Comparison of ENCODE assay signal across 8 cellular contexts in genomic region chr5:77491783-77492652, GRCh38. TPM values are rescaled to one million over a fixed set of nuclear protein-coding genes. Genes with fewer than 3 reads are reported as not detected.
A peak's percentile ranks its signal among the peaks of the same experiment; 100 is the strongest.
DNase-seq lines count a peak whose midpoint lies in the region; ATAC-seq and TF ChIP-seq lines count a peak whose summit lies in the region.

TSS of gene WDR41 (minus strand) at chr5:77492316. CDS start at chr5:77492220, 96 bp downstream.

- no peaks in the 10 kb centered on the region for H3K36me3 ChIP-seq in CD4-positive, alpha-beta memory T cell (ENCODE audit: insufficient read depth, low read length)
- H3K36me3 ChIP-seq in duodenal mucosa (ENCODE audit: control insufficient read depth in 1 of 2, insufficient read depth in 2 of 2, low read length in 2 of 2), result peaks cover 0 to 6% of the 10 kb centered on the region in 2 donors

- intact Hi-C loops in CD4-positive, alpha-beta memory T cell (cut with micrococcal nuclease), result loop anchor here (1.0 to 5.0 kb wide), 7 partner anchors 285 to 870 kb away; partner anchors contain the start of genes AGGF1, AP3B1, SCAMP1 and TBCA
- intact Hi-C loops in activated CD4-positive, alpha-beta memory T cell treated with anti-CD3 and anti-CD28 coated beads for 36 hours (cut with micrococcal nuclease), result loop anchor here (1.0 to 10.0 kb wide), 5 partner anchors 115 to 803 kb away; partner anchors contain the start of gene AP3B1
- intact Hi-C loops in lower leg skin (cut with DNase I; ENCODE audit: low total_unique reads), result loop anchor here (10.0 kb wide), 2 partner anchors 347 to 417 kb away; no protein-coding TSS in a partner anchor

- H3K27me3 ChIP-seq in CD4-positive, alpha-beta memory T cell (ENCODE audit: insufficient read depth, low read length), result no peaks in the 10 kb centered on the region
- H3K27me3 ChIP-seq in duodenal mucosa (ENCODE audit: control insufficient read depth in 1 of 2, insufficient read depth in 2 of 2, low read length in 2 of 2), result peaks cover 0 to 5% of the 10 kb centered on the region in 2 donors

- POLR2A ChIA-PET in CD4-positive, alpha-beta memory T cell (lab: Charles Lee; ENCODE audit: partially characterized antibody), result interaction anchor here (0.6 to 2.0 kb wide), 7 partner anchors 9 to 869 kb away, joined by 3 to 12 read pairs (median 8); partner anchors contain the start of genes AGGF1, AP3B1 and SCAMP1
- POLR2A ChIA-PET in activated CD4-positive, alpha-beta memory T cell treated with anti-CD3 and anti-CD28 coated beads for 36 hours (lab: Charles Lee), result interaction anchor here (0.6 to 1.8 kb wide), 4 partner anchors 112 to 803 kb away, joined by 3 to 7 read pairs (median 4); partner anchors contain the start of gene AP3B1

- no peaks in the 10 kb centered on the region for H3K9me3 Mint-ChIP-seq in CD4-positive, alpha-beta memory T cell
- no peaks in the 10 kb centered on the region for H3K9me3 Mint-ChIP-seq in activated CD4-positive, alpha-beta memory T cell treated with anti-CD3 and anti-CD28 coated beads for 36 hours

- CTCF ChIA-PET in CD4-positive, alpha-beta memory T cell (lab: Charles Lee; ENCODE audit: partially characterized antibody), result interaction anchor here (0.8 to 2.9 kb wide), 32 partner anchors 9 to 803 kb away, joined by 3 to 46 read pairs (median 4); partner anchors contain the start of gene AGGF1
- CTCF ChIA-PET in activated CD4-positive, alpha-beta memory T cell treated with anti-CD3 and anti-CD28 coated beads for 36 hours (lab: Charles Lee), result interaction anchor here (0.7 to 3.6 kb wide), 28 partner anchors 9 to 808 kb away, joined by 3 to 65 read pairs (median 3); partner anchors contain the start of gene AGGF1

- no peaks in the 10 kb centered on the region for H3K9me3 ChIP-seq in CD4-positive, alpha-beta memory T cell (ENCODE audit: control insufficient read depth in 1 of 2, low read length in 2 of 2)
- no peaks in the 10 kb centered on the region for H3K9me3 ChIP-seq in duodenal mucosa (ENCODE audit: control insufficient read depth in 1 of 2, low read length in 2 of 2)

- peak within 1 kb of the TSS; percentile 65 to 94 (median 91) for H3K27ac Mint-ChIP-seq in CD4-positive, alpha-beta memory T cell
- peak within 1 kb of the TSS; percentile 86 for H3K27ac Mint-ChIP-seq in activated CD4-positive, alpha-beta memory T cell treated with anti-CD3 and anti-CD28 coated beads for 36 hours

- peak within 1 kb of the TSS; percentile 57 to 91 for H3K4me3 ChIP-seq in CD4-positive, alpha-beta memory T cell (ENCODE audit: low read length in 2 of 2)
- H3K4me3 ChIP-seq in duodenal mucosa (ENCODE audit: low read depth in 1 of 2, low read length in 2 of 2) (peak within 1 kb of the TSS; percentile 84 to 91), lower leg skin (ENCODE audit: low read depth, poor library complexity, severe bottlenecking) (peak within 1 kb of the TSS; percentile 84)

- ATAC-seq in GM19397 (IDR thresholded peaks at IDR 0.05; ENCODE audit: unreplicated experiment), result peak; percentile 92
- peak; percentile 90 for ATAC-seq in HG03571 (IDR thresholded peaks at IDR 0.05; ENCODE audit: unreplicated experiment)

- peak within 1 kb of the TSS; percentile 85 to 95 (median 91) for H3K4me3 Mint-ChIP-seq in CD4-positive, alpha-beta memory T cell
- peak within 1 kb of the TSS; percentile 76 for H3K4me3 Mint-ChIP-seq in activated CD4-positive, alpha-beta memory T cell treated with anti-CD3 and anti-CD28 coated beads for 36 hours

- H3K27ac ChIP-seq in CD4-positive, alpha-beta memory T cell (ENCODE audit: low read depth, low read length), result peak within 1 kb of the TSS; percentile 64
- peak within 1 kb of the TSS; percentile 92 for H3K27ac ChIP-seq in duodenal mucosa (ENCODE audit: low read depth, low read length)

- peak in 1 of 3 donors; percentile 42 for TF ChIP-seq CTCF in lower leg skin (IDR thresholded peaks at IDR 0.05)

- peaks cover 0 to 3% of the 10 kb centered on the region in 2 donors for H3K36me3 Mint-ChIP-seq in CD4-positive, alpha-beta memory T cell
- no peaks in the 10 kb centered on the region for H3K36me3 Mint-ChIP-seq in activated CD4-positive, alpha-beta memory T cell treated with anti-CD3 and anti-CD28 coated beads for 36 hours

- peaks cover 9 to 14% (median 10%) of the 10 kb centered on the region in 4 donors for H3K4me1 Mint-ChIP-seq in CD4-positive, alpha-beta memory T cell
- H3K4me1 Mint-ChIP-seq in activated CD4-positive, alpha-beta memory T cell treated with anti-CD3 and anti-CD28 coated beads for 36 hours (ENCODE audit: low read depth), result peaks cover 23% of the 10 kb centered on the region

- peaks cover 10 to 12% of the 10 kb centered on the region in 2 donors for H3K27me3 Mint-ChIP-seq in CD4-positive, alpha-beta memory T cell
- H3K27me3 Mint-ChIP-seq in activated CD4-positive, alpha-beta memory T cell treated with anti-CD3 and anti-CD28 coated beads for 36 hours, result peaks cover 7% of the 10 kb centered on the region

- TF ChIP-seq POLR2A in lower leg skin (IDR thresholded peaks at IDR 0.05), result no peak

- peak within 1 kb of the TSS; percentile 91 to 92 for H3K9ac ChIP-seq in duodenal mucosa (ENCODE audit: low read depth in 1 of 2, low read length in 2 of 2)

- WGBS in lower leg skin, 2 donors, result 0 to 1% methylated on average over 34 to 68 of the region's 90 CpGs

- DNase-seq in CD4-positive, alpha-beta memory T cell, result peak; percentile 79 to 87 (median 84)
- DNase-seq in NCI-H82 treated with DMSO at 0.1 percent for 48 hours (lab: John Stamatoyannopoulos, UW; ENCODE audit: unreplicated experiment), result peak; percentile 73
- peak; percentile 90 for DNase-seq in activated CD4-positive, alpha-beta memory T cell treated with anti-CD3 and anti-CD28 coated beads for 36 hours
- DNase-seq in lower leg skin (ENCODE audit: low spot score in 2 of 2), result peak; percentile 89 to 98
- peak; percentile 80 for DNase-seq in stimulated activated CD4-positive, alpha-beta T cell treated with anti-CD3 and anti-CD28 coated beads, Interleukin-4, amount 100 ng/mL, for 48 hours (ENCODE audit: low read depth in 2 of 2)

- peaks cover 7% of the 10 kb centered on the region for H3K4me1 ChIP-seq in CD4-positive, alpha-beta memory T cell (ENCODE audit: insufficient read depth, low read length)
- H3K4me1 ChIP-seq in duodenal mucosa (ENCODE audit: control insufficient read depth in 1 of 2, insufficient read depth in 2 of 2, low read length in 2 of 2), result peaks cover 3 to 9% of the 10 kb centered on the region in 2 donors

RNA-seq across cellular contexts. Expression of gene WDR41, which starts in this region (rescaled TPM):
- 10 to 100 TPM; 11.0 to 14.0 TPM for total RNA-seq in CD4-positive, alpha-beta memory T cell
- 10 to 100 TPM in 1 of 2 donors, 1 to 10 TPM in 1; 5.3 to 10.2 TPM for polyA plus RNA-seq in CD4-positive, alpha-beta memory T cell
- total RNA-seq in activated CD4-positive, alpha-beta memory T cell treated with anti-CD3 and anti-CD28 coated beads for 36 hours, result 10 to 100 TPM; 30.5 to 32.6 TPM
- total RNA-seq in lower leg skin, result 10 to 100 TPM; 22.4 to 40.9 (median 37.4) TPM

Comparison
In these comparisons a context has a peak if more than half of its experiments do, and no peak if none do; other contexts are left out.
1. Peak in every context shown above with its lines: DNase-seq, ATAC-seq, H3K4me3 ChIP-seq and H3K27ac ChIP-seq.